In genomic region chr22:23539135-23539838, GRCh38 we compare ENCODE assay signal across 8 cellular contexts. TPM values are rescaled to one million over a fixed set of nuclear protein-coding genes. Genes with fewer than 3 reads are reported as not detected.
DNase-seq lines count a peak whose midpoint lies in the region; ATAC-seq and TF ChIP-seq lines count a peak whose summit lies in the region.

No MANE protein-coding gene starts in this region.

- H3K27ac ChIP-seq in breast epithelium = peak overlapping the region; percentile 6 to 22

- DNase-seq in DMS 273 (lab: John Stamatoyannopoulos, UW; ENCODE audit: unreplicated experiment) (peak; percentile 86), NCI-H2107 treated with DMSO at 0.1 percent for 48 hours (lab: John Stamatoyannopoulos, UW; ENCODE audit: unreplicated experiment) (peak; percentile 43), breast epithelium (ENCODE audit: low spot score in 2 of 2) (peak; percentile 78 to 81), kidney epithelial cell (ENCODE audit: low read depth) (no peak)
- DNase-seq in stimulated activated CD4-positive, alpha-beta T cell treated with anti-CD3 and anti-CD28 coated beads, Interleukin-15, amount 100 ng/mL, for 48 hours (ENCODE audit: low read depth in 2 of 2) = peak; percentile 64 to 71

- peak; percentile 81 for TF ChIP-seq CTCF in WI38 (IDR thresholded peaks at IDR 0.05; ENCODE audit: low read depth, low read length)
- peak; percentile 94 to 97 (median 96) for TF ChIP-seq CTCF in breast epithelium (IDR thresholded peaks at IDR 0.05)
- peak; percentile 83 for TF ChIP-seq CTCF in kidney epithelial cell (IDR thresholded peaks at IDR 0.05; ENCODE audit: insufficient read depth, low read length, poor library complexity, severe bottlenecking)

- intact Hi-C loops in breast epithelium (cut with DNase I; ENCODE audit: low total_unique reads) = no loop called here

- H3K4me3 ChIP-seq in WI38 (ENCODE audit: low read depth, low read length) = no peak overlapping the region
- peak overlapping the region in 2 of 3 donors; percentile 1 to 39 for H3K4me3 ChIP-seq in breast epithelium
- H3K4me3 ChIP-seq in kidney epithelial cell (ENCODE audit: low read depth, low read length) = no peak overlapping the region

- no peaks in the 10 kb centered on the region for H3K27me3 ChIP-seq in breast epithelium
- no peaks in the 10 kb centered on the region for H3K27me3 ChIP-seq in kidney epithelial cell (ENCODE audit: control insufficient read depth, insufficient read depth, low read length)

- no peaks in the 10 kb centered on the region for H3K4me1 ChIP-seq in breast epithelium

- H3K36me3 ChIP-seq in breast epithelium = no peaks in the 10 kb centered on the region
- H3K36me3 ChIP-seq in kidney epithelial cell (ENCODE audit: control insufficient read depth, insufficient read depth, low read length) = no peaks in the 10 kb centered on the region

- ATAC-seq in HG02588 (IDR thresholded peaks at IDR 0.05; ENCODE audit: unreplicated experiment) (peak; percentile 65), GM21423 (IDR thresholded peaks at IDR 0.05; ENCODE audit: unreplicated experiment) (no peak)

- TF ChIP-seq POLR2A in breast epithelium (IDR thresholded peaks at IDR 0.05) = no peak

- no peaks in the 10 kb centered on the region for H3K9me3 ChIP-seq in breast epithelium

RNA-seq across cellular contexts. Expression of gene IGLL1, which starts 40.8 kb away (rescaled TPM):
- total RNA-seq in breast epithelium (not detected), kidney epithelial cell (not detected in 2 replicates)

Comparison
In these comparisons a context has a peak if more than half of its experiments do, and no peak if none do; other contexts are left out.
1. H3K4me3 ChIP-seq: peak in breast epithelium (2 of 3); none in WI38 (single experiment) and kidney epithelial cell (single experiment).
2. Peak in every context shown above with its lines, with median percentiles within 50 percentile points of each other: CTCF ChIP-seq.